Comparison of ENCODE assay signal across 27 cellular contexts in the genomic region with DNA sequence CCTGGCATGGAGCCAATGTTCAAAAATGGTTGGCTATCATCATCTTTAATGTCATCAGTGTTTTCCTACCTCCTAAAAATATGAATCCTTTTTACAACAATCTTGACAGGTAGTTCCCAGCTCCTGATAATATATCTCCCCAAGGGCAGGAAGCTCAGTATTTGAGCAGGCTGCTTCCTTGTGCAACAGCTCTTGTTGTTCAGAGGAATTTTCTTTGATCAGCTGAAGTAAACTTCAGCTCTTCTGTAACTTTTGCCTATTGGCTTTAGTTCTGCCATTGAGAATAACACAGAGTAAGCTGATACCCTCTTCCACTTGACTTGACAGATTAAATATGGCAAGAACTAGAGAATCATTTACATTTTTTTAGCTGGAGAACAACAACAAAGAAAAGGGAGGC.
DNase-seq lines count a peak whose midpoint lies in the region; ATAC-seq and TF ChIP-seq lines count a peak whose summit lies in the region.
"Had no signal": no experiment of that assay in that cellular context is flagged by ENCODE, and none has a peak within 500 bp of the region (broad histone marks: within the 10 kb centered on the region; RNA-seq: fewer than 3 reads in every experiment).

No MANE protein-coding gene starts in this region.

- H3K27me3 ChIP-seq in cardiac muscle cell, result no peaks in the 10 kb centered on the region
- H3K27me3 ChIP-seq in PC-9 (ENCODE audit: insufficient read depth, low read depth), result no peaks in the 10 kb centered on the region
- H3K27me3 ChIP-seq: vagina had no signal

- no peaks in the 10 kb centered on the region for H3K9me3 ChIP-seq in cardiac muscle cell (ENCODE audit: low read depth)
- H3K9me3 ChIP-seq in PC-9 (ENCODE audit: insufficient read depth, low read depth), result no peaks in the 10 kb centered on the region
- H3K9me3 ChIP-seq: HAP-1, heart right ventricle, vagina had no signal

- no peaks in the 10 kb centered on the region for H3K36me3 Mint-ChIP-seq in glutamatergic neuron (ENCODE audit: unreplicated experiment)
- H3K36me3 Mint-ChIP-seq: activated naive CD4-positive, alpha-beta T cell treated with anti-CD3 and anti-CD28 coated beads, Interleukin-2, amount 10 ng/mL, durations not matched to agents 7 days and 5 days; CD14-positive monocyte; naive B cell; stimulated activated naive B cell treated with anti-CD40 and anti-IgM and Interleukin-4, amounts not matched to agents 10 μg/mL and 1 μg/mL and 100 μg/mL, for 72 hours had no signal

- no peaks in the 10 kb centered on the region for H4K20me1 ChIP-seq in PC-9 (ENCODE audit: insufficient read depth)

- no peak overlapping the region for H3K27ac Mint-ChIP-seq in glutamatergic neuron (ENCODE audit: unreplicated experiment)
- H3K27ac Mint-ChIP-seq: activated CD4-positive, alpha-beta T cell treated with anti-CD3 and anti-CD28 coated beads, Interleukin-2, amount 10 ng/mL, durations not matched to agents 24 days and 14 days; activated naive CD4-positive, alpha-beta T cell treated with anti-CD3 and anti-CD28 coated beads, Interleukin-2, amount 10 ng/mL, durations not matched to agents 7 days and 5 days; naive B cell; stimulated activated naive B cell treated with anti-CD40 and anti-IgM and Interleukin-4, amounts not matched to agents 10 μg/mL and 1 μg/mL and 100 μg/mL, for 72 hours had no signal

- peaks cover 2% of the 10 kb centered on the region for H3K4me1 Mint-ChIP-seq in glutamatergic neuron (ENCODE audit: low read depth, unreplicated experiment)
- H3K4me1 Mint-ChIP-seq: activated CD4-positive, alpha-beta T cell treated with anti-CD3 and anti-CD28 coated beads, Interleukin-2, amount 10 ng/mL, durations not matched to agents 24 days and 14 days; activated naive CD4-positive, alpha-beta T cell treated with anti-CD3 and anti-CD28 coated beads, Interleukin-2, amount 10 ng/mL, durations not matched to agents 7 days and 5 days; central memory CD8-positive, alpha-beta T cell; naive B cell; stimulated activated naive B cell treated with anti-CD40 and anti-IgM and Interleukin-4, amounts not matched to agents 10 μg/mL and 1 μg/mL and 100 μg/mL, for 72 hours had no signal

- H3K9me3 Mint-ChIP-seq in glutamatergic neuron (ENCODE audit: unreplicated experiment), result peaks cover 2% of the 10 kb centered on the region
- H3K9me3 Mint-ChIP-seq: activated CD4-positive, alpha-beta T cell treated with anti-CD3 and anti-CD28 coated beads, Interleukin-2, amount 10 ng/mL, durations not matched to agents 24 days and 14 days; activated naive CD4-positive, alpha-beta T cell treated with anti-CD3 and anti-CD28 coated beads, Interleukin-2, amount 10 ng/mL, durations not matched to agents 7 days and 5 days had no signal

- POLR2A ChIA-PET in PC-9 (lab: Charles Lee; ENCODE audit: unreplicated experiment), result interaction anchor here (0.5 kb wide), 1 partner anchor 210 kb away, joined by 7 read pairs; no protein-coding TSS in a partner anchor

- no peak overlapping the region for H2AFZ ChIP-seq in PC-9

- DNase-seq in cardiac muscle cell (ENCODE audit: low read depth in 1 of 2, low spot score in 1 of 2), result no peak
- no peak for DNase-seq in left cardiac atrium
- DNase-seq in PC-9, result peak in 1 of 2 experiments; percentile 85
- peak; percentile 37 for DNase-seq in fibroblast of villous mesenchyme (ENCODE audit: low read depth)
- no peak for DNase-seq in glutamatergic neuron
- DNase-seq in D341Med (ENCODE audit: low spot score), result no peak
- DNase-seq: activated CD4-positive, alpha-beta T cell treated with anti-CD3 and anti-CD28 coated beads, Interleukin-2, amount 10 ng/mL, durations not matched to agents 24 days and 14 days; activated naive CD4-positive, alpha-beta T cell treated with anti-CD3 and anti-CD28 coated beads, Interleukin-2, amount 10 ng/mL, durations not matched to agents 7 days and 5 days; activated T-cell treated with anti-CD3 and anti-CD28 coated beads, Interleukin-2, amount 50 U/mL, for 48 hours; dorsolateral prefrontal cortex; foreskin fibroblast; heart right ventricle; mesenchymal stem cell; naive B cell; NCI-H1092; NCI-H2107; SHP77; small intestine; stimulated activated CD4-positive, alpha-beta T cell treated with anti-CD3 and anti-CD28 coated beads, Interleukin-4, amount 100 ng/mL, for 1 hour; stimulated activated naive B cell treated with anti-CD40 and anti-IgM and Interleukin-4, amounts not matched to agents 10 μg/mL and 1 μg/mL and 100 μg/mL, for 72 hours had no signal

- H3K36me3 ChIP-seq in cardiac muscle cell, result no peaks in the 10 kb centered on the region
- H3K36me3 ChIP-seq in PC-9 (ENCODE audit: low read depth), result no peaks in the 10 kb centered on the region
- H3K36me3 ChIP-seq: HAP-1, heart right ventricle, vagina had no signal

- H3K79me2 ChIP-seq in PC-9 (ENCODE audit: low read depth), result no peaks in the 10 kb centered on the region

- H3K4me3 Mint-ChIP-seq in glutamatergic neuron (ENCODE audit: unreplicated experiment), result no peak overlapping the region
- H3K4me3 Mint-ChIP-seq: activated CD4-positive, alpha-beta T cell treated with anti-CD3 and anti-CD28 coated beads, Interleukin-2, amount 10 ng/mL, durations not matched to agents 24 days and 14 days; activated naive CD4-positive, alpha-beta T cell treated with anti-CD3 and anti-CD28 coated beads, Interleukin-2, amount 10 ng/mL, durations not matched to agents 7 days and 5 days; CD14-positive monocyte; central memory CD8-positive, alpha-beta T cell; naive B cell; stimulated activated naive B cell treated with anti-CD40 and anti-IgM and Interleukin-4, amounts not matched to agents 10 μg/mL and 1 μg/mL and 100 μg/mL, for 72 hours had no signal

- H3K4me3 ChIP-seq in cardiac muscle cell (no peak overlapping the region), PC-9 (no peak overlapping the region), fibroblast of villous mesenchyme (ENCODE audit: low read depth, low read length) (no peak overlapping the region)
- H3K4me3 ChIP-seq: dorsolateral prefrontal cortex, HAP-1, heart right ventricle, vagina had no signal

- H3K27ac ChIP-seq in cardiac muscle cell (peak overlapping the region; percentile 69), PC-9 (no peak overlapping the region)
- H3K27ac ChIP-seq: dorsolateral prefrontal cortex, heart right ventricle, HL-60, vagina, VCaP had no signal

- ATAC-seq in left cardiac atrium (no peak), HG03521 (IDR thresholded peaks at IDR 0.05; ENCODE audit: unreplicated experiment) (no peak)
- ATAC-seq: heart right ventricle; stimulated activated naive B cell treated with anti-CD40 and anti-IgM and Interleukin-4, amounts not matched to agents 10 μg/mL and 1 μg/mL and 100 μg/mL, for 72 hours had no signal

- H3K9me2 ChIP-seq in PC-9 (ENCODE audit: insufficient read depth), result no peaks in the 10 kb centered on the region

- H3K4me2 ChIP-seq in PC-9, result peak overlapping the region; percentile 1

- intact Hi-C loops in left cardiac atrium (cut with DNase I) (no loop called here), PC-9 (cut with micrococcal nuclease; ENCODE audit: unreplicated experiment) (no loop called here)

- TF ChIP-seq CTCF in cardiac muscle cell (IDR thresholded peaks at IDR 0.05; ENCODE audit: low read depth, low read length) (no peak), PC-9 (conservative IDR thresholded peaks at IDR 0.05) (no peak), fibroblast of villous mesenchyme (IDR thresholded peaks at IDR 0.05; ENCODE audit: insufficient read depth, low read depth, low read length) (no peak), glutamatergic neuron (IDR thresholded peaks at IDR 0.05; ENCODE audit: partially characterized antibody, unreplicated experiment) (no peak)

- H3K4me1 ChIP-seq in cardiac muscle cell (ENCODE audit: low read depth) (peaks cover 29% of the 10 kb centered on the region), PC-9 (replicated peaks; ENCODE audit: insufficient read depth) (peaks cover 10% of the 10 kb centered on the region)
- H3K4me1 ChIP-seq: heart right ventricle, vagina had no signal

- BruUV-seq in PC-9 (replicated peaks; lab: Mats Ljungman, UMichigan), result no TSS peak

- CTCF ChIA-PET in PC-9 (lab: Charles Lee), result no interaction called here

- H3K27me3 Mint-ChIP-seq in glutamatergic neuron (ENCODE audit: unreplicated experiment), result no peaks in the 10 kb centered on the region
- H3K27me3 Mint-ChIP-seq: activated CD4-positive, alpha-beta T cell treated with anti-CD3 and anti-CD28 coated beads, Interleukin-2, amount 10 ng/mL, durations not matched to agents 24 days and 14 days; activated naive CD4-positive, alpha-beta T cell treated with anti-CD3 and anti-CD28 coated beads, Interleukin-2, amount 10 ng/mL, durations not matched to agents 7 days and 5 days; central memory CD8-positive, alpha-beta T cell had no signal

- H3F3A ChIP-seq in PC-9 (ENCODE audit: insufficient read depth, low read depth), result peaks cover 11% of the 10 kb centered on the region; the same call in 1 of the 2 replicates
